ENCODE assay signal across 18 cellular contexts in genomic region chr12:106193404-106194215, GRCh38. TPM values are rescaled to one million over a fixed set of nuclear protein-coding genes. Genes with fewer than 3 reads are reported as not detected.
DNase-seq lines count a peak whose midpoint lies in the region; ATAC-seq and TF ChIP-seq lines count a peak whose summit lies in the region.
"Had no signal": no experiment of that assay in that cellular context is flagged by ENCODE, and none has a peak within 500 bp of the region (broad histone marks: within the 10 kb centered on the region; RNA-seq: fewer than 3 reads in every experiment).

No MANE protein-coding gene starts in this region.

- H3K14ac ChIP-seq in neuronal stem cell (ENCODE audit: low read length), result no peak overlapping the region

- peaks cover 20 to 26% of the 10 kb centered on the region in 2 donors for H3K4me1 ChIP-seq in neuronal stem cell (ENCODE audit: control insufficient read depth in 2 of 2, insufficient read depth in 1 of 2, low read depth in 1 of 2, low read length in 2 of 2)
- H3K4me1 ChIP-seq: BLaER1 had no signal

- H2BK12ac ChIP-seq in neuronal stem cell (ENCODE audit: low read length), result no peak overlapping the region

- H2BK120ac ChIP-seq in neuronal stem cell (ENCODE audit: low read depth, low read length), result no peak overlapping the region

- H3K4me3 ChIP-seq in fibroblast of the aortic adventitia (ENCODE audit: low read depth, low read length) (peak overlapping the region; percentile 33), neuronal stem cell (ENCODE audit: low read length in 2 of 2) (no peak overlapping the region)
- H3K4me3 ChIP-seq: BLaER1, SK-N-MC had no signal

- H3K27ac ChIP-seq in neuronal stem cell (replicated peaks; ENCODE audit: low read length), result no peak overlapping the region
- H3K27ac ChIP-seq: 22Rv1, BLaER1, SK-N-MC had no signal

- no peak overlapping the region for H2BK5ac ChIP-seq in neuronal stem cell (ENCODE audit: low read length)

- H4K8ac ChIP-seq in neuronal stem cell (ENCODE audit: low read depth, low read length), result no peak overlapping the region

- H3K36me3 ChIP-seq in neuronal stem cell (replicated peaks in 1 of 2; ENCODE audit: control insufficient read depth in 2 of 2, insufficient read depth in 2 of 2, low read length in 2 of 2), result no peaks in the 10 kb centered on the region
- H3K36me3 ChIP-seq: BLaER1 had no signal

- H3K18ac ChIP-seq in neuronal stem cell (ENCODE audit: low read length), result no peak overlapping the region

- H3K4me2 ChIP-seq in neuronal stem cell (ENCODE audit: insufficient read depth, low read length, poor library complexity, severe bottlenecking), result no peak overlapping the region
- H3K4me2 ChIP-seq: BLaER1 had no signal

- no peak overlapping the region for H3K9ac ChIP-seq in neuronal stem cell (ENCODE audit: low read depth, low read length, poor library complexity)
- H3K9ac ChIP-seq: BLaER1 had no signal

- no CpG with 5 or more reads among the region's 10 CpGs for WGBS in neuronal stem cell (ENCODE audit: extremely low coverage in 2 of 2, insufficient read length in 2 of 2, insufficient replicate concordance in 1 of 2), 2 donors

- peaks cover 0 to 3% of the 10 kb centered on the region in 2 donors for H3K9me3 ChIP-seq in neuronal stem cell (replicated peaks in 1 of 2; ENCODE audit: control insufficient read depth in 2 of 2, insufficient read depth in 1 of 2, low read depth in 1 of 2, low read length in 2 of 2)
- H3K9me3 ChIP-seq: BLaER1 had no signal

- H3K23ac ChIP-seq in neuronal stem cell (ENCODE audit: low read depth, low read length, poor library complexity), result no peak overlapping the region

- H4K91ac ChIP-seq in neuronal stem cell (ENCODE audit: low read depth, low read length, poor library complexity), result no peak overlapping the region

- TF ChIP-seq CTCF in fibroblast of the aortic adventitia (IDR thresholded peaks at IDR 0.05; ENCODE audit: insufficient read depth, low read length), result no peak

- no peak overlapping the region for H2BK15ac ChIP-seq in neuronal stem cell (ENCODE audit: low read length)

- H3K27me3 ChIP-seq in neuronal stem cell (ENCODE audit: control insufficient read depth in 3 of 3, insufficient read depth in 3 of 3, low read depth in 1 of 3, low read length in 3 of 3), result no peaks in the 10 kb centered on the region
- H3K27me3 ChIP-seq: BLaER1 had no signal

- H3K79me1 ChIP-seq in neuronal stem cell (ENCODE audit: low read depth, low read length), result no peaks in the 10 kb centered on the region

- no peak overlapping the region for H3K4ac ChIP-seq in neuronal stem cell (ENCODE audit: low read length)

- no peak overlapping the region for H2AFZ ChIP-seq in neuronal stem cell (ENCODE audit: low read length)

- ATAC-seq in HG02938 (IDR thresholded peaks at IDR 0.05; ENCODE audit: unreplicated experiment), result no peak
- ATAC-seq: CD8-positive, alpha-beta T cell had no signal

- peak overlapping the region; percentile 43 for H2AK5ac ChIP-seq in neuronal stem cell (ENCODE audit: low read depth, low read length)

- peak; percentile 21 for DNase-seq in DMS79 treated with DMSO at 0.1 percent for 48 hours (lab: John Stamatoyannopoulos, UW)
- no peak for DNase-seq in DMS79 (lab: John Stamatoyannopoulos, UW)
- DNase-seq in fibroblast of the aortic adventitia (ENCODE audit: low read depth), result peak; percentile 30
- no peak for DNase-seq in neuronal stem cell (ENCODE audit: low spot score)
- no peak for DNase-seq in activated effector memory CD4-positive, alpha-beta T cell treated with Interleukin-2 at 50 U/mL for 16 hours
- no peak for DNase-seq in central memory CD4-positive, alpha-beta T cell
- no peak for DNase-seq in activated T-cell treated with anti-CD3 and anti-CD28 coated beads, Interleukin-2, amount 50 U/mL, for 1 hour
- DNase-seq: CD8-positive, alpha-beta T cell; DND-41; KG1; NCI-H1048; NCI-H1436 treated with DMSO at 0.1 percent for 48 hours; NCI-H2081; NCI-H524 had no signal

RNA-seq across cellular contexts. Expression of gene CKAP4, which starts 54.2 kb away (rescaled TPM):
- total RNA-seq in fibroblast of the aortic adventitia (ENCODE audit: low replicate concordance), result 162 and 217 TPM in 2 replicates
- polyA plus RNA-seq in neuronal stem cell (2013, experiment 1 of 2), result 122 TPM
- polyA plus RNA-seq in neuronal stem cell (2013, experiment 2 of 2), result 125 TPM

RNA-seq across cellular contexts. Expression of gene NUAK1, which starts 54.9 kb away (rescaled TPM):
- total RNA-seq in fibroblast of the aortic adventitia (ENCODE audit: low replicate concordance), result 3.0 and 8.3 TPM in 2 replicates
- polyA plus RNA-seq in neuronal stem cell (2013, experiment 1 of 2), result 13.1 TPM
- 13.4 TPM for polyA plus RNA-seq in neuronal stem cell (2013, experiment 2 of 2)

Comparison
In these comparisons a context has a peak if more than half of its experiments do, and no peak if none do; other contexts are left out.
1. DNase-seq: peak in DMS79 treated with DMSO at 0.1 percent for 48 hours (single experiment) and fibroblast of the aortic adventitia (single experiment); none in DMS79 (single experiment), neuronal stem cell (single experiment), activated effector memory CD4-positive, alpha-beta T cell treated with Interleukin-2 at 50 U/mL for 16 hours (single experiment), central memory CD4-positive, alpha-beta T cell (single experiment) and activated T-cell treated with anti-CD3 and anti-CD28 coated beads, Interleukin-2, amount 50 U/mL, for 1 hour (single experiment).